ENCODE assay signal across 24 cellular contexts in the genomic region with DNA sequence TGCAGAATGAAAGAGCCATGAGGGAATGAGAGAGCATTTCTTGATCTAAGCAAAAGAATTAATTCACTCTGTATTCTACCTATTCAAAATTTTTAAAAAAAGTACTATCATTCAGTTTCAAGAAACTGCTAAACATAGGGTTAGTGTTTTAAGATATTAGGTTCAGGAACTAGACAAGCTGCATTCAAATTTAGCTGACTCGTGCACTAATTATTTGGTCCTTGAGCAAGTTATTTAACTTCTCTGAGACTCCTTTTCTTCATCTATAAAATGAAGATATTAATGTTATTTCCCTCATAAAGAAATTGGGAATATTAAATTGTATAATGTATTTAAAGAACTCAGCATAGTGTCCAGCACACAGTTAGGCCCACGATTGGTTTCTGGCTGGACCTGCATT.
"Had no signal": no experiment of that assay in that cellular context is flagged by ENCODE, and none has a peak within 500 bp of the region (broad histone marks: within the 10 kb centered on the region; RNA-seq: fewer than 3 reads in every experiment).

No MANE protein-coding gene starts in this region.

- H3K4me3 ChIP-seq: left ventricle myocardium inferior, mucosa of descending colon, ovary, sigmoid colon, spleen, suprapubic skin, thoracic aorta, tibial artery, upper lobe of right lung had no signal

- H3K9me3 ChIP-seq: mucosa of descending colon, ovary, sigmoid colon, suprapubic skin, thoracic aorta, tibial artery, upper lobe of right lung had no signal

- H3K4me1 Mint-ChIP-seq: memory B cell; naive thymus-derived CD4-positive, alpha-beta T cell; stimulated activated effector memory CD8-positive, alpha-beta T cell treated with anti-CD3 and anti-CD28 coated beads, Interleukin-12 subunit alpha, Interleukin-12 subunit beta, amount 100 ng/mL, for 72 hours had no signal

- ATAC-seq: mucosa of descending colon; naive thymus-derived CD4-positive, alpha-beta T cell; natural killer cell treated with Interleukin-12 subunit alpha and Interleukin-12 subunit beta and Interleukin-15 and Interleukin-18, amount 100 ng/mL, for 72 hours; right cardiac atrium; stimulated activated effector memory CD8-positive, alpha-beta T cell treated with anti-CD3 and anti-CD28 coated beads, Interleukin-12 subunit alpha, Interleukin-12 subunit beta, amount 100 ng/mL, for 72 hours; upper lobe of right lung had no signal

- H3K27me3 Mint-ChIP-seq: memory B cell; naive thymus-derived CD4-positive, alpha-beta T cell; natural killer cell treated with Interleukin-12 subunit alpha and Interleukin-12 subunit beta and Interleukin-15 and Interleukin-18, amount 100 ng/mL, for 72 hours; progenitor cell of endocrine pancreas; stimulated activated naive CD8-positive, alpha-beta T cell treated with anti-CD3 and anti-CD28 coated beads, Interleukin-15, Interleukin-2, amounts not matched to agents 100 ng/mL and 50 ng/mL, for 24 hours had no signal

- H3K36me3 ChIP-seq: left ventricle myocardium inferior, ovary, sigmoid colon, spleen, suprapubic skin, thoracic aorta, tibial artery, upper lobe of right lung had no signal

- H3K4me1 ChIP-seq: left ventricle myocardium inferior, sigmoid colon, spleen, suprapubic skin, tibial artery, upper lobe of right lung had no signal

- H3K27ac ChIP-seq: left ventricle myocardium inferior, ovary, sigmoid colon, spleen, suprapubic skin, thoracic aorta, tibial artery, upper lobe of right lung had no signal

- H3K27me3 ChIP-seq: ovary, sigmoid colon, spleen, suprapubic skin, tibial artery, upper lobe of right lung had no signal

- H3K36me3 Mint-ChIP-seq: memory B cell; naive thymus-derived CD4-positive, alpha-beta T cell; natural killer cell treated with Interleukin-12 subunit alpha and Interleukin-12 subunit beta and Interleukin-15 and Interleukin-18, amount 100 ng/mL, for 72 hours; stimulated activated effector memory CD8-positive, alpha-beta T cell treated with anti-CD3 and anti-CD28 coated beads, Interleukin-12 subunit alpha, Interleukin-12 subunit beta, amount 100 ng/mL, for 72 hours had no signal

- DNase-seq: hippocampal formation; islet precursor cell; left ventricle myocardium inferior; midbrain; mucosa of descending colon; naive thymus-derived CD4-positive, alpha-beta T cell; ovary; retina; right cardiac atrium; sigmoid colon; small intestine; spleen; stimulated activated CD4-positive, alpha-beta T cell treated with anti-CD3 and anti-CD28 coated beads, Interleukin-4, amount 100 ng/mL, for 24 hours; stimulated activated naive CD4-positive, alpha-beta T cell; tibial artery; trophoblast cell; upper lobe of right lung had no signal

- H3K4me3 Mint-ChIP-seq: memory B cell; naive thymus-derived CD4-positive, alpha-beta T cell; natural killer cell treated with Interleukin-12 subunit alpha and Interleukin-12 subunit beta and Interleukin-15 and Interleukin-18, amount 100 ng/mL, for 72 hours; stimulated activated effector memory CD8-positive, alpha-beta T cell treated with anti-CD3 and anti-CD28 coated beads, Interleukin-12 subunit alpha, Interleukin-12 subunit beta, amount 100 ng/mL, for 72 hours; stimulated activated naive CD8-positive, alpha-beta T cell treated with anti-CD3 and anti-CD28 coated beads, Interleukin-15, Interleukin-2, amounts not matched to agents 100 ng/mL and 50 ng/mL, for 24 hours had no signal
